1 cellular context compared by ENCODE assay signal in genomic region chr22:46139895-46140350, GRCh38.
TF ChIP-seq lines count a peak whose summit lies in the region.

No MANE protein-coding gene starts in this region.

TF ChIP-seq in HepG2, 621 proteins besides CTCF, POLR2A, EP300 and RAD21 (continued from another document and continues in another):
- TF ChIP-seq ZBTB40 (IDR thresholded peaks at IDR 0.05) (no peak), ZBTB40 (CRISPR knock-in tag; IDR thresholded peaks at IDR 0.05) (no peak), FOXA3 (CRISPR knock-in tag; IDR thresholded peaks at IDR 0.05) (peak; percentile 34; the same call in 1 of the 2 replicates), USF2 (IDR thresholded peaks at IDR 0.05; ENCODE audit: low read depth, low read length) (peak; percentile 74), USF2 (CRISPR knock-in tag; IDR thresholded peaks at IDR 0.05; ENCODE audit: borderline replicate concordance) (peak; percentile 92; the same call in 1 of the 2 replicates), GPN1 (CRISPR knock-in tag; IDR thresholded peaks at IDR 0.05; ENCODE audit: borderline replicate concordance) (no peak), RBM22 (optimal IDR thresholded peaks at IDR 0.05; ENCODE audit: low read length) (no peak), HOXA3 (CRISPR knock-in tag; IDR thresholded peaks at IDR 0.05) (peak; percentile 65; the same call in 1 of the 2 replicates), DPF2 (CRISPR knock-in tag; IDR thresholded peaks at IDR 0.05; ENCODE audit: borderline replicate concordance, low read depth) (0 out of 2 replicates have a peak, but pooled peaks have one; percentile 18), ZSCAN9 (CRISPR knock-in tag; IDR thresholded peaks at IDR 0.05; ENCODE audit: borderline replicate concordance) (0 out of 2 replicates have a peak, but pooled peaks have one; percentile 46), GTF2F1 (IDR thresholded peaks at IDR 0.05; ENCODE audit: low read length) (no peak), RXRA (CRISPR knock-in tag; IDR thresholded peaks at IDR 0.05) (peak; percentile 30; the same call in 1 of the 2 replicates), ZNF839 (CRISPR knock-in tag; IDR thresholded peaks at IDR 0.05; ENCODE audit: borderline replicate concordance) (no peak), SNAI1 (CRISPR knock-in tag; IDR thresholded peaks at IDR 0.05; ENCODE audit: borderline replicate concordance) (no peak), ZNF331 (CRISPR knock-in tag; IDR thresholded peaks at IDR 0.05) (peak; percentile 54; the same call in 1 of the 2 replicates), FOXC1 (CRISPR knock-in tag; IDR thresholded peaks at IDR 0.05; ENCODE audit: borderline replicate concordance) (0 out of 2 replicates have a peak, but pooled peaks have one; percentile 37), MEF2D (CRISPR knock-in tag; IDR thresholded peaks at IDR 0.05) (0 out of 2 replicates have a peak, but pooled peaks have one; percentile 43), ZNF672 (CRISPR knock-in tag; IDR thresholded peaks at IDR 0.05) (no peak), HMG20A (CRISPR knock-in tag; IDR thresholded peaks at IDR 0.05; ENCODE audit: borderline replicate concordance) (peak; percentile 39; the same call in 1 of the 2 replicates), ZNF12 (CRISPR knock-in tag; IDR thresholded peaks at IDR 0.05) (0 out of 2 replicates have a peak, but pooled peaks have one; percentile 14), SIN3B (IDR thresholded peaks at IDR 0.05; ENCODE audit: low read length) (no peak)
- TF ChIP-seq, protein P1, sequence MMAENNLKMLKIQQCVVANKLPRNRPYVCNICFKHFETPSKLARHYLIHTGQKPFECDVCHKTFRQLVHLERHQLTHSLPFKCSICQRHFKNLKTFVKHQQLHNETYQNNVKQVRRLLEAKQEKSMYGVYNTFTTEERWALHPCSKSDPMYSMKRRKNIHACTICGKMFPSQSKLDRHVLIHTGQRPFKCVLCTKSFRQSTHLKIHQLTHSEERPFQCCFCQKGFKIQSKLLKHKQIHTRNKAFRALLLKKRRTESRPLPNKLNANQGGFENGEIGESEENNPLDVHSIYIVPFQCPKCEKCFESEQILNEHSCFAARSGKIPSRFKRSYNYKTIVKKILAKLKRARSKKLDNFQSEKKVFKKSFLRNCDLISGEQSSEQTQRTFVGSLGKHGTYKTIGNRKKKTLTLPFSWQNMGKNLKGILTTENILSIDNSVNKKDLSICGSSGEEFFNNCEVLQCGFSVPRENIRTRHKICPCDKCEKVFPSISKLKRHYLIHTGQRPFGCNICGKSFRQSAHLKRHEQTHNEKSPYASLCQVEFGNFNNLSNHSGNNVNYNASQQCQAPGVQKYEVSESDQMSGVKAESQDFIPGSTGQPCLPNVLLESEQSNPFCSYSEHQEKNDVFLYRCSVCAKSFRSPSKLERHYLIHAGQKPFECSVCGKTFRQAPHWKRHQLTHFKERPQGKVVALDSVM (CRISPR knock-in tag; IDR thresholded peaks at IDR 0.05): 0 out of 2 replicates have a peak, but pooled peaks have one; percentile 15
- TF ChIP-seq, protein P2, sequence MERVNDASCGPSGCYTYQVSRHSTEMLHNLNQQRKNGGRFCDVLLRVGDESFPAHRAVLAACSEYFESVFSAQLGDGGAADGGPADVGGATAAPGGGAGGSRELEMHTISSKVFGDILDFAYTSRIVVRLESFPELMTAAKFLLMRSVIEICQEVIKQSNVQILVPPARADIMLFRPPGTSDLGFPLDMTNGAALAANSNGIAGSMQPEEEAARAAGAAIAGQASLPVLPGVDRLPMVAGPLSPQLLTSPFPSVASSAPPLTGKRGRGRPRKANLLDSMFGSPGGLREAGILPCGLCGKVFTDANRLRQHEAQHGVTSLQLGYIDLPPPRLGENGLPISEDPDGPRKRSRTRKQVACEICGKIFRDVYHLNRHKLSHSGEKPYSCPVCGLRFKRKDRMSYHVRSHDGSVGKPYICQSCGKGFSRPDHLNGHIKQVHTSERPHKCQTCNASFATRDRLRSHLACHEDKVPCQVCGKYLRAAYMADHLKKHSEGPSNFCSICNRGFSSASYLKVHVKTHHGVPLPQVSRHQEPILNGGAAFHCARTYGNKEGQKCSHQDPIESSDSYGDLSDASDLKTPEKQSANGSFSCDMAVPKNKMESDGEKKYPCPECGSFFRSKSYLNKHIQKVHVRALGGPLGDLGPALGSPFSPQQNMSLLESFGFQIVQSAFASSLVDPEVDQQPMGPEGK (CRISPR knock-in tag; IDR thresholded peaks at IDR 0.05): peak; percentile 34; the same call in 1 of the 2 replicates
- TF ChIP-seq, protein P3, sequence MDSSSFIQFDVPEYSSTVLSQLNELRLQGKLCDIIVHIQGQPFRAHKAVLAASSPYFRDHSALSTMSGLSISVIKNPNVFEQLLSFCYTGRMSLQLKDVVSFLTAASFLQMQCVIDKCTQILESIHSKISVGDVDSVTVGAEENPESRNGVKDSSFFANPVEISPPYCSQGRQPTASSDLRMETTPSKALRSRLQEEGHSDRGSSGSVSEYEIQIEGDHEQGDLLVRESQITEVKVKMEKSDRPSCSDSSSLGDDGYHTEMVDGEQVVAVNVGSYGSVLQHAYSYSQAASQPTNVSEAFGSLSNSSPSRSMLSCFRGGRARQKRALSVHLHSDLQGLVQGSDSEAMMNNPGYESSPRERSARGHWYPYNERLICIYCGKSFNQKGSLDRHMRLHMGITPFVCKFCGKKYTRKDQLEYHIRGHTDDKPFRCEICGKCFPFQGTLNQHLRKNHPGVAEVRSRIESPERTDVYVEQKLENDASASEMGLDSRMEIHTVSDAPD (CRISPR knock-in tag; IDR thresholded peaks at IDR 0.05): no peak
- TF ChIP-seq, protein P4, sequence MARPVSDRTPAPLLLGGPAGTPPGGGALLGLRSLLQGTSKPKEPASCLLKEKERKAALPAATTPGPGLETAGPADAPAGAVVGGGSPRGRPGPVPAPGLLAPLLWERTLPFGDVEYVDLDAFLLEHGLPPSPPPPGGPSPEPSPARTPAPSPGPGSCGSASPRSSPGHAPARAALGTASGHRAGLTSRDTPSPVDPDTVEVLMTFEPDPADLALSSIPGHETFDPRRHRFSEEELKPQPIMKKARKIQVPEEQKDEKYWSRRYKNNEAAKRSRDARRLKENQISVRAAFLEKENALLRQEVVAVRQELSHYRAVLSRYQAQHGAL (CRISPR knock-in tag; IDR thresholded peaks at IDR 0.05; ENCODE audit: not compliant biosample characterization): peak; percentile 78
- TF ChIP-seq, protein P5, sequence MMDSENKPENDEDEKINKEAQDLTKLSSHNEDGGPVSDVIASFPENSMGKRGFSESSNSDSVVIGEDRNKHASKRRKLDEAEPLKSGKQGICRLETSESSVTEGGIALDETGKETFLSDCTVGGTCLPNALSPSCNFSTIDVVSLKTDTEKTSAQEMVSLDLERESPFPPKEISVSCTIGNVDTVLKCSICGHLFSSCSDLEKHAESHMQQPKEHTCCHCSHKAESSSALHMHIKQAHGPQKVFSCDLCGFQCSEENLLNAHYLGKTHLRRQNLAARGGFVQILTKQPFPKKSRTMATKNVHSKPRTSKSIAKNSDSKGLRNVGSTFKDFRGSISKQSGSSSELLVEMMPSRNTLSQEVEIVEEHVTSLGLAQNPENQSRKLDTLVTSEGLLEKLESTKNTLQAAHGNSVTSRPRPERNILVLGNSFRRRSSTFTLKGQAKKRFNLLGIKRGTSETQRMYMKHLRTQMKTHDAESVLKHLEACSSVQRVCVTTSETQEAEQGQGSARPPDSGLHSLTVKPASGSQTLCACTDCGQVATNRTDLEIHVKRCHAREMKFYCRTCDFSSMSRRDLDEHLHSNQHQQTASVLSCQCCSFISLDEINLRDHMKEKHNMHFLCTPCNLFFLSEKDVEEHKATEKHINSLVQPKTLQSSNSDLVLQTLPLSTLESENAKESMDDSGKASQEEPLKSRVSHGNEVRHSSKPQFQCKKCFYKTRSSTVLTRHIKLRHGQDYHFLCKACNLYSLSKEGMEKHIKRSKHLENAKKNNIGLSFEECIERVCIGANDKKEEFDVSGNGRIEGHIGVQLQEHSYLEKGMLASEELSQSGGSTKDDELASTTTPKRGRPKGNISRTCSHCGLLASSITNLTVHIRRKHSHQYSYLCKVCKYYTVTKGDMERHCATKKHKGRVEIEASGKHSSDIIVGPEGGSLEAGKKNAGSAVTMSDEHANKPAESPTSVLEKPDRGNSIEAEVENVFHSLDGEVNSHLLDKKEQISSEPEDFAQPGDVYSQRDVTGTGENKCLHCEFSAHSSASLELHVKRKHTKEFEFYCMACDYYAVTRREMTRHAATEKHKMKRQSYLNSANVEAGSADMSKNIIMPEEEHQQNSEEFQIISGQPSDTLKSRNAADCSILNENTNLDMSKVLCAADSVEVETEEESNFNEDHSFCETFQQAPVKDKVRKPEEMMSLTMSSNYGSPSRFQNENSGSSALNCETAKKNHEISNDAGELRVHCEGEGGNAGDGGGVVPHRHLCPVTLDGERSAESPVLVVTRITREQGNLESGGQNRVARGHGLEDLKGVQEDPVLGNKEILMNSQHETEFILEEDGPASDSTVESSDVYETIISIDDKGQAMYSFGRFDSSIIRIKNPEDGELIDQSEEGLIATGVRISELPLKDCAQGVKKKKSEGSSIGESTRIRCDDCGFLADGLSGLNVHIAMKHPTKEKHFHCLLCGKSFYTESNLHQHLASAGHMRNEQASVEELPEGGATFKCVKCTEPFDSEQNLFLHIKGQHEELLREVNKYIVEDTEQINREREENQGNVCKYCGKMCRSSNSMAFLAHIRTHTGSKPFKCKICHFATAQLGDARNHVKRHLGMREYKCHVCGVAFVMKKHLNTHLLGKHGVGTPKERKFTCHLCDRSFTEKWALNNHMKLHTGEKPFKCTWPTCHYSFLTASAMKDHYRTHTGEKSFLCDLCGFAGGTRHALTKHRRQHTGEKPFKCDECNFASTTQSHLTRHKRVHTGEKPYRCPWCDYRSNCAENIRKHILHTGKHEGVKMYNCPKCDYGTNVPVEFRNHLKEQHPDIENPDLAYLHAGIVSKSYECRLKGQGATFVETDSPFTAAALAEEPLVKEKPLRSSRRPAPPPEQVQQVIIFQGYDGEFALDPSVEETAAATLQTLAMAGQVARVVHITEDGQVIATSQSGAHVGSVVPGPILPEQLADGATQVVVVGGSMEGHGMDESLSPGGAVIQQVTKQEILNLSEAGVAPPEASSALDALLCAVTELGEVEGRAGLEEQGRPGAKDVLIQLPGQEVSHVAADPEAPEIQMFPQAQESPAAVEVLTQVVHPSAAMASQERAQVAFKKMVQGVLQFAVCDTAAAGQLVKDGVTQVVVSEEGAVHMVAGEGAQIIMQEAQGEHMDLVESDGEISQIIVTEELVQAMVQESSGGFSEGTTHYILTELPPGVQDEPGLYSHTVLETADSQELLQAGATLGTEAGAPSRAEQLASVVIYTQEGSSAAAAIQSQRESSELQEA (CRISPR knock-in tag; IDR thresholded peaks at IDR 0.05; ENCODE audit: not compliant biosample characterization): peak; percentile 51
